1 cellular context compared by ENCODE assay signal in genomic region chr2:170917957-170918356, GRCh38.
TF ChIP-seq lines count a peak whose summit lies in the region.

No MANE protein-coding gene starts in this region.

TF ChIP-seq in H1, 55 proteins besides CTCF, POLR2A, EP300 and RAD21:
- TF ChIP-seq MAFK (IDR thresholded peaks at IDR 0.05; ENCODE audit: low read depth, low read length) (0 out of 2 replicates have a peak, but pooled peaks have one; percentile 27), BACH1 (IDR thresholded peaks at IDR 0.05; ENCODE audit: low read length) (no peak), CBX5 (IDR thresholded peaks at IDR 0.05; ENCODE audit: low read depth, low read length) (no peak), E2F6 (IDR thresholded peaks at IDR 0.05) (peak; percentile 51; the same call in 1 of the 2 replicates), NANOG (IDR thresholded peaks at IDR 0.05; ENCODE audit: insufficient read depth, low read depth, low read length, poor library complexity, severe bottlenecking) (peak; percentile 64), SIN3A (conservative IDR thresholded peaks at IDR 0.05 in 1 of 2, IDR thresholded peaks at IDR 0.05 in 1 of 2; ENCODE audit: low read depth in 1 of 2, low read length in 2 of 2) (0 out of 4 replicates have a peak, but pooled peaks of 1 of the 2 experiments have one; percentile 28), MAX (IDR thresholded peaks at IDR 0.05) (no peak), HDAC2 (IDR thresholded peaks at IDR 0.05; ENCODE audit: borderline replicate concordance in 1 of 2, low read depth in 2 of 2, low read length in 2 of 2) (no peak), CEBPB (IDR thresholded peaks at IDR 0.05; ENCODE audit: low read depth, low read length) (no peak), BRCA1 (IDR thresholded peaks at IDR 0.05; ENCODE audit: low read depth, low read length) (no peak)
